ENCODE assay signal across 1 cellular context in genomic region chr14:22656226-22656625, GRCh38.
TF ChIP-seq lines count a peak whose summit lies in the region.

No MANE protein-coding gene starts in this region.

TF ChIP-seq in H1, 55 proteins besides CTCF, POLR2A, EP300 and RAD21:
- TF ChIP-seq MAX (IDR thresholded peaks at IDR 0.05) (no peak), NRF1 (IDR thresholded peaks at IDR 0.05; ENCODE audit: low read depth, low read length) (no peak), TAF1 (IDR thresholded peaks at IDR 0.05; ENCODE audit: low read depth, low read length) (no peak), RFX5 (IDR thresholded peaks at IDR 0.05; ENCODE audit: borderline replicate concordance, low read depth, low read length) (no peak), SIN3A (conservative IDR thresholded peaks at IDR 0.05 in 1 of 2, IDR thresholded peaks at IDR 0.05 in 1 of 2; ENCODE audit: low read depth in 1 of 2, low read length in 2 of 2) (no peak), SAP30 (IDR thresholded peaks at IDR 0.05; ENCODE audit: insufficient read depth, insufficient replicate concordance, low read length) (no peak), KDM1A (IDR thresholded peaks at IDR 0.05; ENCODE audit: borderline replicate concordance, low read length) (no peak), HDAC2 (IDR thresholded peaks at IDR 0.05; ENCODE audit: borderline replicate concordance in 1 of 2, low read depth in 2 of 2, low read length in 2 of 2) (no peak), JUND (IDR thresholded peaks at IDR 0.05; ENCODE audit: low read length) (no peak), SP1 (IDR thresholded peaks at IDR 0.05; ENCODE audit: low read depth, low read length) (no peak)
